ENCODE assay signal across 16 cellular contexts in the genomic region with DNA sequence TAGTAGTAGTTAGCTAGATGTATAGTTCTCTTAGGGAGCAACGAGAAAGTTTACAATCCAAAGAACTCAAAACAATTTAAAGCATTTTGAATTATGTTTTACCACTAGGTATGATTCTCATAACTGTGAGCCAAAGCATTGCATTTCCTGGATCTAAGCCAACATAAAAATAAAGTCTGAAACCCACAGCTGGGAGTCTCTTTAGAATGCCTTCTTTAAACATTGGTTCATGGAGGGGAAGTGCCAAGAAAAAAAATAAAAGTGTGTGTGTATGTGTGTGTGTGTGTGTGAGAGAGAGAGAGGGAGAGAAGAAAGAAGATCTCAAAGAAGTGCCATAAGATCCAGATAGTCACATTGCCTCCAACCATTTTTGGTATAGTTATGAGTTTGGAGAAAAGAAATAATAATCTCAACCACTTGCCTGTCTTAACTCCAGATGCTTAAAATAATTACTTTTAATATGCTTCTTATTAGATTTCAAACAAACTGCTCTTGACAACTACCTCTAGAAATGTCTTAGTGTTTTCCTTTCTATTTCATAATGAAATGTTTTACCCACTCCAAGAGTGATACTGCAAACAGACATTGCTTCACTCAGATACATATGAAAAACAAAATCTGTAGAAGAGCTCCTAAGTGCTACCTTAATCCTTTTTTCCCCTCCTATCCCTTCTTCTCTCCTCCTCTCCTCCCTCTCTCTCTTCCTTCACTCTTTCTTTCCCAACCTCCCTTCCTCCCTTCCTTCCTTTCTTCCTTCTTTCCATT.
DNase-seq lines count a peak whose midpoint lies in the region; ATAC-seq and TF ChIP-seq lines count a peak whose summit lies in the region.
"Had no signal": no experiment of that assay in that cellular context is flagged by ENCODE, and none has a peak within 500 bp of the region (broad histone marks: within the 10 kb centered on the region; RNA-seq: fewer than 3 reads in every experiment).

No MANE protein-coding gene starts in this region.

- TF ChIP-seq POLR2A in prostate gland (IDR thresholded peaks at IDR 0.05), result no peak

- no peaks in the 10 kb centered on the region for H3K79me2 ChIP-seq in smooth muscle cell (ENCODE audit: low read depth)

- H3K4me1 ChIP-seq in smooth muscle cell (ENCODE audit: low read depth) (no peaks in the 10 kb centered on the region), prostate gland (replicated peaks) (no peaks in the 10 kb centered on the region)
- H3K4me1 ChIP-seq: Caco-2, colonic mucosa, pancreas, testis had no signal

- peak overlapping the region; percentile 75 for H2AFZ ChIP-seq in smooth muscle cell (ENCODE audit: low read depth)

- H3K27ac ChIP-seq in smooth muscle cell (ENCODE audit: low read depth), result no peak overlapping the region
- H3K27ac ChIP-seq in prostate gland, result no peak overlapping the region
- H3K27ac ChIP-seq: colonic mucosa, KMS-11, pancreas, testis had no signal

- H4K20me1 ChIP-seq in smooth muscle cell (ENCODE audit: low read depth), result no peaks in the 10 kb centered on the region

- 78% methylated on average over 1 of the region's 1 CpG for WGBS in smooth muscle cell (ENCODE audit: low lambda C conversion rate)
- 21% methylated on average over 1 of the region's 1 CpG for WGBS in prostate gland

- DNase-seq in NCI-H1694 treated with DMSO at 0.1 percent for 48 hours (lab: John Stamatoyannopoulos, UW) (peak; percentile 2), NCI-H1694 (lab: John Stamatoyannopoulos, UW) (no peak), amniotic epithelial cell (ENCODE audit: low read depth) (peak; percentile 47), foreskin melanocyte (peak; percentile 34), smooth muscle cell (lab: John Stamatoyannopoulos, UW; ENCODE audit: unreplicated experiment) (no peak), NCI-H510A (lab: John Stamatoyannopoulos, UW) (no peak), prostate gland (ENCODE audit: low spot score) (no peak)
- DNase-seq: activated B cell treated with CpG ODN at 0.5 μM for 24 hours, Caco-2, colonic mucosa, midbrain, pancreas, SW 1271, testis had no signal

- H3K9ac ChIP-seq in smooth muscle cell (ENCODE audit: low read depth), result no peak overlapping the region
- H3K9ac ChIP-seq: KMS-11 had no signal

- intact Hi-C loops in prostate gland (cut with DNase I), result no loop called here

- H3K4me3 ChIP-seq in smooth muscle cell (no peak overlapping the region), prostate gland (no peak overlapping the region)
- H3K4me3 ChIP-seq: colonic mucosa, pancreas, testis had no signal

- H3F3A ChIP-seq in smooth muscle cell (ENCODE audit: low read depth), result no peaks in the 10 kb centered on the region

- H3K4me2 ChIP-seq in smooth muscle cell, result no peak overlapping the region
- H3K4me2 ChIP-seq: KMS-11 had no signal

- no peak for ATAC-seq in HG02623 (IDR thresholded peaks at IDR 0.05; ENCODE audit: unreplicated experiment)
- ATAC-seq: pancreas had no signal

- H3K9me3 ChIP-seq in smooth muscle cell (replicated peaks; ENCODE audit: low read depth), result no peaks in the 10 kb centered on the region
- H3K9me3 ChIP-seq in prostate gland, result no peaks in the 10 kb centered on the region
- H3K9me3 ChIP-seq: Caco-2, colonic mucosa, pancreas, testis had no signal

- H3K27me3 ChIP-seq in smooth muscle cell (ENCODE audit: low read depth) (no peaks in the 10 kb centered on the region), prostate gland (replicated peaks; ENCODE audit: insufficient read depth) (no peaks in the 10 kb centered on the region)
- H3K27me3 ChIP-seq: colonic mucosa, pancreas, testis had no signal

- TF ChIP-seq CTCF in smooth muscle cell (IDR thresholded peaks at IDR 0.05; ENCODE audit: borderline replicate concordance, insufficient read depth, poor library complexity, severe bottlenecking) (no peak), prostate gland (IDR thresholded peaks at IDR 0.05) (no peak)

- H3K36me3 ChIP-seq in smooth muscle cell (ENCODE audit: low read depth) (no peaks in the 10 kb centered on the region), prostate gland (no peaks in the 10 kb centered on the region)
- H3K36me3 ChIP-seq: colonic mucosa, pancreas had no signal

Comparison
In these comparisons a context has a peak if more than half of its experiments do, and no peak if none do; other contexts are left out.
1. DNase-seq: peak in NCI-H1694 treated with DMSO at 0.1 percent for 48 hours (single experiment), amniotic epithelial cell (single experiment) and foreskin melanocyte (single experiment); none in NCI-H1694 (single experiment), smooth muscle cell (single experiment), NCI-H510A (single experiment) and prostate gland (single experiment).